3 cellular contexts compared by ENCODE assay signal in the genomic region with DNA sequence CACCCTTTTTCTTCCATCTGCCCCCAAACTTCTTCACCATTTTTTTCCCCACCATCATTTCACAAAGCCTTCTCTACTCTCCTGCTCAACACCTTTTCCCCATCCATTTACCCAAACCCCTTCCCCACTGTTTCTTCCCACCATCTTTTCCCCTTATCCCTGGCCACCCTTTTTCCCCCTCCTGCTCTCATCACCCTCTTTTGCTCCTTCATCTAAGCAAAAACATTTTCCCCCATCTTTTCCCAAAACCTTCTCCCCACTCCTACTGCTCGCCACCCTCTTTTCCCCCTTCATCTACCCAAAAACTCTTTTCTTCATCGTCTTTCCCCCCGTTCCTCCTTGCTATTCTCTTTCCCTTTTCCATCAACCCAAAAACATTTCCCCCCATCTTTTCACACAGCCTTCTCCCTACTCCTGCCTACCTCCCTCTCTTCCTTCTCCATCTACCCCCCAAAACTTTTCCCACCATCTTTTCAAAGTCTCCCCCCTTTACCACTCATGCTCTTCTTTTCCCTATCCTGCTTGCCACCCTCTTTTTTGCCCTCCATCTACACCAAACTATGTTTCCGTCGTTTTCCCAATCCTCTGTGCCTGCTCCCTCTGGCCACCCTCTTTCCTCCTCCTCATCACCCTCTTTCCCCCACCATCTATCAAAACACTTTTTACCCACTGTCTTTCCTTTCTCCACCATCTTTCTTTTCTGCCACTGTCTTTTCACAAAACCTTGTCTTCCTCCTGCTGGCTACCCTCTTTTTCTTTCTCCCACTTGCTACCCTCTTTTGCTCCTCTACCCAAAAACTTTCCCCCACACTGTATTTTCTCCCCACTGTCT.
TF ChIP-seq lines count a peak whose summit lies in the region.

No MANE protein-coding gene starts in this region.

TF ChIP-seq in SK-N-SH, 30 proteins besides CTCF, POLR2A, EP300 and RAD21 (continued from another document):
- TF ChIP-seq CHD2 (IDR thresholded peaks at IDR 0.05; ENCODE audit: low read length, partially characterized antibody) (no peak), TAF1 (IDR thresholded peaks at IDR 0.05; ENCODE audit: borderline replicate concordance, low read depth, low read length) (no peak), RCOR1 (IDR thresholded peaks at IDR 0.05; ENCODE audit: low read length) (no peak), MAX (IDR thresholded peaks at IDR 0.05; ENCODE audit: low read depth) (no peak), GATA2 (CRISPR knock-in tag; IDR thresholded peaks at IDR 0.05) (no peak)
- TF ChIP-seq, protein P1, sequence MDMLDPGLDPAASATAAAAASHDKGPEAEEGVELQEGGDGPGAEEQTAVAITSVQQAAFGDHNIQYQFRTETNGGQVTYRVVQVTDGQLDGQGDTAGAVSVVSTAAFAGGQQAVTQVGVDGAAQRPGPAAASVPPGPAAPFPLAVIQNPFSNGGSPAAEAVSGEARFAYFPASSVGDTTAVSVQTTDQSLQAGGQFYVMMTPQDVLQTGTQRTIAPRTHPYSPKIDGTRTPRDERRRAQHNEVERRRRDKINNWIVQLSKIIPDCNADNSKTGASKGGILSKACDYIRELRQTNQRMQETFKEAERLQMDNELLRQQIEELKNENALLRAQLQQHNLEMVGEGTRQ (IDR thresholded peaks at IDR 0.05; ENCODE audit: borderline replicate concordance, low read depth, low read length) = no peak
- TF ChIP-seq, protein P2, sequence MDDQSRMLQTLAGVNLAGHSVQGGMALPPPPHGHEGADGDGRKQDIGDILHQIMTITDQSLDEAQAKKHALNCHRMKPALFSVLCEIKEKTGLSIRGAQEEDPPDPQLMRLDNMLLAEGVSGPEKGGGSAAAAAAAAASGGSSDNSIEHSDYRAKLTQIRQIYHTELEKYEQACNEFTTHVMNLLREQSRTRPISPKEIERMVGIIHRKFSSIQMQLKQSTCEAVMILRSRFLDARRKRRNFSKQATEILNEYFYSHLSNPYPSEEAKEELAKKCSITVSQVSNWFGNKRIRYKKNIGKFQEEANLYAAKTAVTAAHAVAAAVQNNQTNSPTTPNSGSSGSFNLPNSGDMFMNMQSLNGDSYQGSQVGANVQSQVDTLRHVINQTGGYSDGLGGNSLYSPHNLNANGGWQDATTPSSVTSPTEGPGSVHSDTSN (IDR thresholded peaks at IDR 0.05) = no peak

TF ChIP-seq in SK-N-SH treated with all-trans-retinoic acid at 6 μM for 48 hours, 23 proteins besides CTCF, POLR2A, EP300 and RAD21 (continued from another document):
- TF ChIP-seq, protein P3, sequence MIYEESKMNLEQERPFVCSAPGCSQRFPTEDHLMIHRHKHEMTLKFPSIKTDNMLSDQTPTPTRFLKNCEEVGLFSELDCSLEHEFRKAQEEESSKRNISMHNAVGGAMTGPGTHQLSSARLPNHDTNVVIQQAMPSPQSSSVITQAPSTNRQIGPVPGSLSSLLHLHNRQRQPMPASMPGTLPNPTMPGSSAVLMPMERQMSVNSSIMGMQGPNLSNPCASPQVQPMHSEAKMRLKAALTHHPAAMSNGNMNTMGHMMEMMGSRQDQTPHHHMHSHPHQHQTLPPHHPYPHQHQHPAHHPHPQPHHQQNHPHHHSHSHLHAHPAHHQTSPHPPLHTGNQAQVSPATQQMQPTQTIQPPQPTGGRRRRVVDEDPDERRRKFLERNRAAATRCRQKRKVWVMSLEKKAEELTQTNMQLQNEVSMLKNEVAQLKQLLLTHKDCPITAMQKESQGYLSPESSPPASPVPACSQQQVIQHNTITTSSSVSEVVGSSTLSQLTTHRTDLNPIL (CRISPR knock-in tag; IDR thresholded peaks at IDR 0.05; ENCODE audit: low read depth) = no peak
- TF ChIP-seq BACH2 (CRISPR knock-in tag; IDR thresholded peaks at IDR 0.05; ENCODE audit: borderline replicate concordance) (no peak), ZC3H10 (CRISPR knock-in tag; IDR thresholded peaks at IDR 0.05) (no peak), TSHZ2 (CRISPR knock-in tag; IDR thresholded peaks at IDR 0.05) (no peak), GLIS3 (CRISPR knock-in tag; IDR thresholded peaks at IDR 0.05) (no peak), ZNF565 (CRISPR knock-in tag; conservative IDR thresholded peaks at IDR 0.05; ENCODE audit: low read depth) (no peak), ZFP30 (CRISPR knock-in tag; IDR thresholded peaks at IDR 0.05) (no peak), ZNF8 (CRISPR knock-in tag; IDR thresholded peaks at IDR 0.05) (no peak), OSR1 (CRISPR knock-in tag; IDR thresholded peaks at IDR 0.05) (no peak), ARNTL (CRISPR knock-in tag; IDR thresholded peaks at IDR 0.05; ENCODE audit: borderline replicate concordance, low read depth) (no peak), CSDC2 (CRISPR knock-in tag; IDR thresholded peaks at IDR 0.05) (no peak)

TF ChIP-seq in K562, 482 proteins besides CTCF, POLR2A, EP300 and RAD21 (continued from another document and continues in another):
- TF ChIP-seq TSHZ1 (CRISPR knock-in tag; IDR thresholded peaks at IDR 0.05) = no peak
- TF ChIP-seq TAF1 (IDR thresholded peaks at IDR 0.05; ENCODE audit: control insufficient read depth, extremely low read depth, insufficient read depth, low read length, severe bottlenecking) = peak; percentile 23
- TF ChIP-seq, protein P4, sequence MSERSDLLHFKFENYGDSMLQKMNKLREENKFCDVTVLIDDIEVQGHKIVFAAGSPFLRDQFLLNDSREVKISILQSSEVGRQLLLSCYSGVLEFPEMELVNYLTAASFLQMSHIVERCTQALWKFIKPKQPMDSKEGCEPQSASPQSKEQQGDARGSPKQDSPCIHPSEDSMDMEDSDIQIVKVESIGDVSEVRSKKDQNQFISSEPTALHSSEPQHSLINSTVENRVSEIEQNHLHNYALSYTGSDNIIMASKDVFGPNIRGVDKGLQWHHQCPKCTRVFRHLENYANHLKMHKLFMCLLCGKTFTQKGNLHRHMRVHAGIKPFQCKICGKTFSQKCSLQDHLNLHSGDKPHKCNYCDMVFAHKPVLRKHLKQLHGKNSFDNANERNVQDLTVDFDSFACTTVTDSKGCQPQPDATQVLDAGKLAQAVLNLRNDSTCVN (CRISPR knock-in tag; IDR thresholded peaks at IDR 0.05) = peak; percentile 68
- TF ChIP-seq, protein P5, sequence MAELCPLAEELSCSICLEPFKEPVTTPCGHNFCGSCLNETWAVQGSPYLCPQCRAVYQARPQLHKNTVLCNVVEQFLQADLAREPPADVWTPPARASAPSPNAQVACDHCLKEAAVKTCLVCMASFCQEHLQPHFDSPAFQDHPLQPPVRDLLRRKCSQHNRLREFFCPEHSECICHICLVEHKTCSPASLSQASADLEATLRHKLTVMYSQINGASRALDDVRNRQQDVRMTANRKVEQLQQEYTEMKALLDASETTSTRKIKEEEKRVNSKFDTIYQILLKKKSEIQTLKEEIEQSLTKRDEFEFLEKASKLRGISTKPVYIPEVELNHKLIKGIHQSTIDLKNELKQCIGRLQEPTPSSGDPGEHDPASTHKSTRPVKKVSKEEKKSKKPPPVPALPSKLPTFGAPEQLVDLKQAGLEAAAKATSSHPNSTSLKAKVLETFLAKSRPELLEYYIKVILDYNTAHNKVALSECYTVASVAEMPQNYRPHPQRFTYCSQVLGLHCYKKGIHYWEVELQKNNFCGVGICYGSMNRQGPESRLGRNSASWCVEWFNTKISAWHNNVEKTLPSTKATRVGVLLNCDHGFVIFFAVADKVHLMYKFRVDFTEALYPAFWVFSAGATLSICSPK (IDR thresholded peaks at IDR 0.05; ENCODE audit: borderline replicate concordance) = 0 out of 2 replicates have a peak, but pooled peaks have one; percentile 23
- TF ChIP-seq, protein P6, sequence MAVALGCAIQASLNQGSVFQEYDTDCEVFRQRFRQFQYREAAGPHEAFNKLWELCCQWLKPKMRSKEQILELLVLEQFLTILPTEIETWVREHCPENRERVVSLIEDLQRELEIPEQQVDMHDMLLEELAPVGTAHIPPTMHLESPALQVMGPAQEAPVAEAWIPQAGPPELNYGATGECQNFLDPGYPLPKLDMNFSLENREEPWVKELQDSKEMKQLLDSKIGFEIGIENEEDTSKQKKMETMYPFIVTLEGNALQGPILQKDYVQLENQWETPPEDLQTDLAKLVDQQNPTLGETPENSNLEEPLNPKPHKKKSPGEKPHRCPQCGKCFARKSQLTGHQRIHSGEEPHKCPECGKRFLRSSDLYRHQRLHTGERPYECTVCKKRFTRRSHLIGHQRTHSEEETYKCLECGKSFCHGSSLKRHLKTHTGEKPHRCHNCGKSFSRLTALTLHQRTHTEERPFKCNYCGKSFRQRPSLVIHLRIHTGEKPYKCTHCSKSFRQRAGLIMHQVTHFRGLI (CRISPR knock-in tag; IDR thresholded peaks at IDR 0.05) = no peak
- TF ChIP-seq CHCHD3 (CRISPR knock-in tag; IDR thresholded peaks at IDR 0.05) = peak; percentile 64; the same call in 1 of the 2 replicates
- TF ChIP-seq LEF1 (IDR thresholded peaks at IDR 0.05) = no peak
- TF ChIP-seq SIN3B (IDR thresholded peaks at IDR 0.05; ENCODE audit: low read depth) = no peak
- TF ChIP-seq, protein P7, sequence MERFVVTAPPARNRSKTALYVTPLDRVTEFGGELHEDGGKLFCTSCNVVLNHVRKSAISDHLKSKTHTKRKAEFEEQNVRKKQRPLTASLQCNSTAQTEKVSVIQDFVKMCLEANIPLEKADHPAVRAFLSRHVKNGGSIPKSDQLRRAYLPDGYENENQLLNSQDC (CRISPR knock-in tag; IDR thresholded peaks at IDR 0.05) = 0 out of 2 replicates have a peak, but pooled peaks have one; percentile 81
- TF ChIP-seq, protein P8, sequence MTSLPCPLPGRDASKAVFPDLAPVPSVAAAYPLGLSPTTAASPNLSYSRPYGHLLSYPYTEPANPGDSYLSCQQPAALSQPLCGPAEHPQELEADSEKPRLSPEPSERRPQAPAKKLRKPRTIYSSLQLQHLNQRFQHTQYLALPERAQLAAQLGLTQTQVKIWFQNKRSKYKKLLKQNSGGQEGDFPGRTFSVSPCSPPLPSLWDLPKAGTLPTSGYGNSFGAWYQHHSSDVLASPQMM (CRISPR knock-in tag; IDR thresholded peaks at IDR 0.05) = 0 out of 2 replicates have a peak, but pooled peaks have one; percentile 59
- TF ChIP-seq POLR2AphosphoS5 (IDR thresholded peaks at IDR 0.05; ENCODE audit: control insufficient read depth, insufficient read depth, low read depth, low read length) = peak; percentile 71
- no peak for TF ChIP-seq NFIX (CRISPR knock-in tag; IDR thresholded peaks at IDR 0.05; ENCODE audit: low read depth)
- no peak; the same call in 1 of the 2 replicates for TF ChIP-seq ZNF407 (IDR thresholded peaks at IDR 0.05; ENCODE audit: low read depth)
- TF ChIP-seq LARP7 (IDR thresholded peaks at IDR 0.05) = 0 out of 2 replicates have a peak, but pooled peaks have one; percentile 66
